Comparison of ENCODE assay signal across 1 cellular context in the genomic region with DNA sequence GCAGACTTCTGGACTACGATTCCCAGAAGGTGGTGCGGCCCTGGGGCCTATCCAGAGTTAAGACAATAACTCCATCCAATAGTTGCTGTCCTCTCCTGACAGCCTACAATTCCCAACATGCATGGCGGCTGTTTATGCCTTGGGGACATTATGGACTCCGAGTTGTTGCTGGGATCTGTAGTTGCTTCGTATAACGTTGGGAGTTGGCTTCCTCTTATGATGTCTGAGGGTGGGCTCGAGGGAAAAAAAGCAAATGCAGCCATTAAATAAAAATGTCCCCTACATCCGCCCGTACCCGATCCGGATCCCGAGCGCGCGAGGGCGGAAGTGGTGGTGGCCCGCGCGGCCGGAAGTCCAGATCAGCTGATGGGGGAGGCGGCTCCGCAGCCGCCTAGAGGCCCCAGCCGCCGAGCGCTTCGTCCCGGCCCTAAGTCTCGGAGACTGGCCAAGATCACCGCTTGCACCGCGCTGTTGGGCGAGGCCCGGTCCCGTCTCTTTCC.
A peak's percentile ranks its signal among the peaks of the same experiment; 100 is the strongest.
TF ChIP-seq lines count a peak whose summit lies in the region.

TSS of gene ZSWIM8 (plus strand) at position 386 of the 500 bp plus-strand sequence. CDS start 273 bp downstream, outside the sequence.

TF ChIP-seq in HepG2, 621 proteins besides CTCF, POLR2A, EP300 and RAD21 (continued from another document and continues in another):
- TF ChIP-seq, protein P1, sequence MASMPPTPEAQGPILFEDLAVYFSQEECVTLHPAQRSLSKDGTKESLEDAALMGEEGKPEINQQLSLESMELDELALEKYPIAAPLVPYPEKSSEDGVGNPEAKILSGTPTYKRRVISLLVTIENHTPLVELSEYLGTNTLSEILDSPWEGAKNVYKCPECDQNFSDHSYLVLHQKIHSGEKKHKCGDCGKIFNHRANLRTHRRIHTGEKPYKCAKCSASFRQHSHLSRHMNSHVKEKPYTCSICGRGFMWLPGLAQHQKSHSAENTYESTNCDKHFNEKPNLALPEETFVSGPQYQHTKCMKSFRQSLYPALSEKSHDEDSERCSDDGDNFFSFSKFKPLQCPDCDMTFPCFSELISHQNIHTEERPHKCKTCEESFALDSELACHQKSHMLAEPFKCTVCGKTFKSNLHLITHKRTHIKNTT (CRISPR knock-in tag; IDR thresholded peaks at IDR 0.05) = no peak
- TF ChIP-seq TBX2 (CRISPR knock-in tag; IDR thresholded peaks at IDR 0.05; ENCODE audit: borderline replicate concordance) (no peak; the same call in 1 of the 2 replicates), ZNF138 (CRISPR knock-in tag; IDR thresholded peaks at IDR 0.05; ENCODE audit: low read depth) (no peak), ZNF839 (CRISPR knock-in tag; IDR thresholded peaks at IDR 0.05; ENCODE audit: borderline replicate concordance) (no peak), YY1 (IDR thresholded peaks at IDR 0.05; ENCODE audit: insufficient read depth, insufficient replicate concordance, low read depth, low read length) (peak; percentile 71), ZNF646 (CRISPR knock-in tag; IDR thresholded peaks at IDR 0.05) (no peak), SNAPC4 (CRISPR knock-in tag; IDR thresholded peaks at IDR 0.05) (peak; percentile 91), MED1 (CRISPR knock-in tag; IDR thresholded peaks at IDR 0.05) (peak; percentile 42; the same call in 1 of the 2 replicates), EHMT2 (IDR thresholded peaks at IDR 0.05; ENCODE audit: borderline replicate concordance, low read depth, low read length) (no peak; the same call in 1 of the 2 replicates), EZH2 (conservative IDR thresholded peaks at IDR 0.05; ENCODE audit: low read depth, low read length) (no peak), ARNTL (CRISPR knock-in tag; IDR thresholded peaks at IDR 0.05) (no peak), ZBTB38 (CRISPR knock-in tag; IDR thresholded peaks at IDR 0.05) (no peak), RFX3 (CRISPR knock-in tag; IDR thresholded peaks at IDR 0.05) (no peak), CREM (IDR thresholded peaks at IDR 0.05) (peak; percentile 92), CREM (CRISPR knock-in tag; IDR thresholded peaks at IDR 0.05) (no peak), IRX3 (CRISPR knock-in tag; IDR thresholded peaks at IDR 0.05; ENCODE audit: borderline replicate concordance, low read depth) (no peak), ZNF709 (CRISPR knock-in tag; IDR thresholded peaks at IDR 0.05) (no peak), TOE1 (CRISPR knock-in tag; IDR thresholded peaks at IDR 0.05) (no peak), SRSF4 (IDR thresholded peaks at IDR 0.05; ENCODE audit: low read depth, low read length, poor library complexity, severe bottlenecking) (no peak), MEIS1 (CRISPR knock-in tag; IDR thresholded peaks at IDR 0.05; ENCODE audit: borderline replicate concordance) (peak; percentile 14; the same call in 1 of the 2 replicates), ZZZ3 (CRISPR knock-in tag; IDR thresholded peaks at IDR 0.05; ENCODE audit: borderline replicate concordance) (no peak; the same call in 1 of the 2 replicates), UBTF (CRISPR knock-in tag; IDR thresholded peaks at IDR 0.05) (peak; percentile 70; the same call in 1 of the 2 replicates), MIER3 (CRISPR knock-in tag; IDR thresholded peaks at IDR 0.05; ENCODE audit: borderline replicate concordance) (no peak), ZNF747 (CRISPR knock-in tag; IDR thresholded peaks at IDR 0.05; ENCODE audit: borderline replicate concordance) (no peak), SMAD1 (CRISPR knock-in tag; IDR thresholded peaks at IDR 0.05; ENCODE audit: borderline replicate concordance, low read depth) (no peak), KAT7 (CRISPR knock-in tag; IDR thresholded peaks at IDR 0.05; ENCODE audit: borderline replicate concordance) (no peak), IKZF1 (IDR thresholded peaks at IDR 0.05) (no peak), ZNF746 (CRISPR knock-in tag; IDR thresholded peaks at IDR 0.05) (no peak), GATA4 (IDR thresholded peaks at IDR 0.05; ENCODE audit: borderline replicate concordance, low read depth) (no peak), KAT2B (IDR thresholded peaks at IDR 0.05; ENCODE audit: borderline replicate concordance, low read depth, low read length) (no peak), SP5 (CRISPR knock-in tag; IDR thresholded peaks at IDR 0.05; ENCODE audit: borderline replicate concordance, low read depth) (no peak; the same call in 1 of the 2 replicates), ZNF160 (CRISPR knock-in tag; IDR thresholded peaks at IDR 0.05) (0 out of 2 replicates have a peak, but pooled peaks have one; percentile 21), ZMYM2 (CRISPR knock-in tag; IDR thresholded peaks at IDR 0.05) (no peak), CREBL2 (CRISPR knock-in tag; IDR thresholded peaks at IDR 0.05; ENCODE audit: borderline replicate concordance) (no peak)
- TF ChIP-seq, protein P2, sequence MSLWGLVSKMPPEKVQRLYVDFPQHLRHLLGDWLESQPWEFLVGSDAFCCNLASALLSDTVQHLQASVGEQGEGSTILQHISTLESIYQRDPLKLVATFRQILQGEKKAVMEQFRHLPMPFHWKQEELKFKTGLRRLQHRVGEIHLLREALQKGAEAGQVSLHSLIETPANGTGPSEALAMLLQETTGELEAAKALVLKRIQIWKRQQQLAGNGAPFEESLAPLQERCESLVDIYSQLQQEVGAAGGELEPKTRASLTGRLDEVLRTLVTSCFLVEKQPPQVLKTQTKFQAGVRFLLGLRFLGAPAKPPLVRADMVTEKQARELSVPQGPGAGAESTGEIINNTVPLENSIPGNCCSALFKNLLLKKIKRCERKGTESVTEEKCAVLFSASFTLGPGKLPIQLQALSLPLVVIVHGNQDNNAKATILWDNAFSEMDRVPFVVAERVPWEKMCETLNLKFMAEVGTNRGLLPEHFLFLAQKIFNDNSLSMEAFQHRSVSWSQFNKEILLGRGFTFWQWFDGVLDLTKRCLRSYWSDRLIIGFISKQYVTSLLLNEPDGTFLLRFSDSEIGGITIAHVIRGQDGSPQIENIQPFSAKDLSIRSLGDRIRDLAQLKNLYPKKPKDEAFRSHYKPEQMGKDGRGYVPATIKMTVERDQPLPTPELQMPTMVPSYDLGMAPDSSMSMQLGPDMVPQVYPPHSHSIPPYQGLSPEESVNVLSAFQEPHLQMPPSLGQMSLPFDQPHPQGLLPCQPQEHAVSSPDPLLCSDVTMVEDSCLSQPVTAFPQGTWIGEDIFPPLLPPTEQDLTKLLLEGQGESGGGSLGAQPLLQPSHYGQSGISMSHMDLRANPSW (CRISPR knock-in tag; IDR thresholded peaks at IDR 0.05; ENCODE audit: borderline replicate concordance) = no peak
- TF ChIP-seq, protein P3, sequence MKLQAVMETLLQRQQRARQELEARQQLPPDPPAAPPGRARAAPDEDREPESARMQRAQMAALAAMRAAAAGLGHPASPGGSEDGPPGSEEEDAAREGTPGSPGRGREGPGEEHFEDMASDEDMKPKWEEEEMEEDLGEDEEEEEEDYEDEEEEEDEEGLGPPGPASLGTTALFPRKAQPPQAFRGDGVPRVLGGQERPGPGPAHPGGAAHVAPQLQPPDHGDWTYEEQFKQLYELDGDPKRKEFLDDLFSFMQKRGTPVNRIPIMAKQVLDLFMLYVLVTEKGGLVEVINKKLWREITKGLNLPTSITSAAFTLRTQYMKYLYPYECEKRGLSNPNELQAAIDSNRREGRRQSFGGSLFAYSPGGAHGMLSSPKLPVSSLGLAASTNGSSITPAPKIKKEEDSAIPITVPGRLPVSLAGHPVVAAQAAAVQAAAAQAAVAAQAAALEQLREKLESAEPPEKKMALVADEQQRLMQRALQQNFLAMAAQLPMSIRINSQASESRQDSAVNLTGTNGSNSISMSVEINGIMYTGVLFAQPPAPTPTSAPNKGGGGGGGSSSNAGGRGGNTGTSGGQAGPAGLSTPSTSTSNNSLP (IDR thresholded peaks at IDR 0.05; ENCODE audit: low read depth, low read length) = peak; percentile 39; the same call in 1 of the 2 replicates
